1 cellular context compared by ENCODE assay signal in genomic region chr11:82546556-82547162, GRCh38.
TF ChIP-seq lines count a peak whose summit lies in the region.

No MANE protein-coding gene starts in this region.

TF ChIP-seq in WTC11, 78 proteins besides CTCF, POLR2A, EP300 and RAD21 (continued from another document):
- no peak for TF ChIP-seq ZNF532 (CRISPR knock-in tag; IDR thresholded peaks at IDR 0.05; ENCODE audit: borderline replicate concordance)
- TF ChIP-seq USF1 (CRISPR knock-in tag; IDR thresholded peaks at IDR 0.05) = no peak
TF ChIP-seq in WTC11: peak in this region for 0.
